Comparison of ENCODE assay signal across 8 cellular contexts in genomic region chr19:58476498-58477015, GRCh38. TPM values are rescaled to one million over a fixed set of nuclear protein-coding genes. Genes with fewer than 3 reads are reported as not detected.
DNase-seq lines count a peak whose midpoint lies in the region; ATAC-seq and TF ChIP-seq lines count a peak whose summit lies in the region.

No MANE protein-coding gene starts in this region.

- no peaks in the 10 kb centered on the region for H3K9me3 ChIP-seq in BLaER1 treated with 17β-estradiol and CSF1 and Interleukin-3, amounts not matched to agents 10 nM and 100 nM (replicated peaks in 1 of 11)

- H3K36me3 Mint-ChIP-seq in activated CD8-positive, alpha-beta T cell treated with anti-CD3 and anti-CD28 coated beads, Interleukin-2, amount 10 ng/mL, durations not matched to agents 7 days and 5 days (ENCODE audit: low read depth) = peaks cover 16% of the 10 kb centered on the region

- peak; percentile 1 for ATAC-seq in HG02870 (IDR thresholded peaks at IDR 0.05; ENCODE audit: unreplicated experiment)
- ATAC-seq in activated CD8-positive, alpha-beta T cell treated with anti-CD3 and anti-CD28 coated beads, Interleukin-2, amount 10 ng/mL, durations not matched to agents 7 days and 5 days = no peak
- peak; percentile 1 for ATAC-seq in left ventricle myocardium superior
- no peak for ATAC-seq in GM18502 (IDR thresholded peaks at IDR 0.05; ENCODE audit: poor library complexity, unreplicated experiment)
- no peak for ATAC-seq in GM18519 (IDR thresholded peaks at IDR 0.05; ENCODE audit: low FRiP score, unreplicated experiment)
- no peak for ATAC-seq in GM18520 (IDR thresholded peaks at IDR 0.05; ENCODE audit: unreplicated experiment)

- peak overlapping the region; percentile 88 to 98 (median 95) for H3K4me2 ChIP-seq in BLaER1 treated with 17β-estradiol and CSF1 and Interleukin-3, amounts not matched to agents 10 nM and 100 nM

- DNase-seq in activated CD8-positive, alpha-beta T cell treated with anti-CD3 and anti-CD28 coated beads, Interleukin-2, amount 10 ng/mL, durations not matched to agents 7 days and 5 days = no peak
- no peak for DNase-seq in left ventricle myocardium superior
- DNase-seq in retinal pigment epithelial cell (ENCODE audit: low read depth) = no peak

- no peak for TF ChIP-seq CTCF in retinal pigment epithelial cell (conservative IDR thresholded peaks at IDR 0.05; ENCODE audit: low read depth, low read length)

- H3K9me3 Mint-ChIP-seq in activated CD8-positive, alpha-beta T cell treated with anti-CD3 and anti-CD28 coated beads, Interleukin-2, amount 10 ng/mL, durations not matched to agents 7 days and 5 days (ENCODE audit: insufficient read depth) = no peaks in the 10 kb centered on the region

- peaks cover 34 to 55% (median 47%) of the 10 kb centered on the region in 10 experiments for H3K4me1 ChIP-seq in BLaER1 treated with 17β-estradiol and CSF1 and Interleukin-3, amounts not matched to agents 10 nM and 100 nM

- H3K27me3 Mint-ChIP-seq in activated CD8-positive, alpha-beta T cell treated with anti-CD3 and anti-CD28 coated beads, Interleukin-2, amount 10 ng/mL, durations not matched to agents 7 days and 5 days (ENCODE audit: low read depth) = no peaks in the 10 kb centered on the region

- H3K27ac Mint-ChIP-seq in activated CD8-positive, alpha-beta T cell treated with anti-CD3 and anti-CD28 coated beads, Interleukin-2, amount 10 ng/mL, durations not matched to agents 7 days and 5 days = peak overlapping the region; percentile 100

- peaks cover 23 to 51% (median 42%) of the 10 kb centered on the region in 11 experiments for H3K36me3 ChIP-seq in BLaER1 treated with 17β-estradiol and CSF1 and Interleukin-3, amounts not matched to agents 10 nM and 100 nM

- intact Hi-C loops in left ventricle myocardium superior (cut with micrococcal nuclease) = no loop called here

- no peaks in the 10 kb centered on the region for H3K27me3 ChIP-seq in BLaER1 treated with 17β-estradiol and CSF1 and Interleukin-3, amounts not matched to agents 10 nM and 100 nM

- POLR2A ChIA-PET in activated CD8-positive, alpha-beta T cell treated with anti-CD3 and anti-CD28 coated beads, Interleukin-2, amount 10 ng/mL, durations not matched to agents 7 days and 5 days (lab: Charles Lee) = interaction anchor here (0.6 to 1.7 kb wide), 4 partner anchors 21 to 294 kb away, joined by 3 to 5 read pairs (median 4); partner anchors contain the start of genes SLC27A5 and ZNF274

- peak overlapping the region; percentile 56 to 73 (median 67) for H3K4me3 ChIP-seq in BLaER1 treated with 17β-estradiol and CSF1 and Interleukin-3, amounts not matched to agents 10 nM and 100 nM
- peak overlapping the region; percentile 80 for H3K4me3 ChIP-seq in retinal pigment epithelial cell (ENCODE audit: low read length)

- peak overlapping the region; percentile 91 for H3K4me3 Mint-ChIP-seq in activated CD8-positive, alpha-beta T cell treated with anti-CD3 and anti-CD28 coated beads, Interleukin-2, amount 10 ng/mL, durations not matched to agents 7 days and 5 days

- H4K20me1 ChIP-seq in BLaER1 treated with 17β-estradiol and CSF1 and Interleukin-3, amounts not matched to agents 10 nM and 100 nM = peaks cover 0 to 37% (median 21%) of the 10 kb centered on the region in 11 experiments; a peak in 12 of 22 replicates

- peak overlapping the region; percentile 74 to 90 (median 83) for H3K9ac ChIP-seq in BLaER1 treated with 17β-estradiol and CSF1 and Interleukin-3, amounts not matched to agents 10 nM and 100 nM

- peaks cover 26% of the 10 kb centered on the region for H3K4me1 Mint-ChIP-seq in activated CD8-positive, alpha-beta T cell treated with anti-CD3 and anti-CD28 coated beads, Interleukin-2, amount 10 ng/mL, durations not matched to agents 7 days and 5 days (ENCODE audit: low read depth)

- peak overlapping the region; percentile 39 to 87 (median 82) for H3K27ac ChIP-seq in BLaER1 treated with 17β-estradiol and CSF1 and Interleukin-3, amounts not matched to agents 10 nM and 100 nM

- CTCF ChIA-PET in activated CD8-positive, alpha-beta T cell treated with anti-CD3 and anti-CD28 coated beads, Interleukin-2, amount 10 ng/mL, durations not matched to agents 7 days and 5 days (lab: Charles Lee) = interaction anchor here (1.0 to 3.7 kb wide), 2 partner anchors 37 kb away, joined by 3 to 12 read pairs; partner anchors contain the start of gene ZNF132

RNA-seq across cellular contexts. Expression of gene ZNF446, which starts 0.4 kb away (rescaled TPM):
- 1 to 10 TPM; 6.9 to 7.8 TPM for total RNA-seq in activated CD8-positive, alpha-beta T cell treated with anti-CD3 and anti-CD28 coated beads, Interleukin-2, amount 10 ng/mL, durations not matched to agents 7 days and 5 days
- 4.6 TPM for total RNA-seq in left ventricle myocardium superior

RNA-seq across cellular contexts. Expression of gene ZNF324, which starts 9.7 kb away (rescaled TPM):
- 10 to 100 TPM; 13.8 to 15.8 TPM for total RNA-seq in activated CD8-positive, alpha-beta T cell treated with anti-CD3 and anti-CD28 coated beads, Interleukin-2, amount 10 ng/mL, durations not matched to agents 7 days and 5 days
- 5.0 TPM for total RNA-seq in left ventricle myocardium superior

RNA-seq across cellular contexts. Expression of gene ZNF324B, which starts 25.1 kb away (rescaled TPM):
- 10 to 100 TPM; 10.6 to 12.5 TPM for total RNA-seq in activated CD8-positive, alpha-beta T cell treated with anti-CD3 and anti-CD28 coated beads, Interleukin-2, amount 10 ng/mL, durations not matched to agents 7 days and 5 days
- 3.7 TPM for total RNA-seq in left ventricle myocardium superior

RNA-seq across cellular contexts. Expression of gene SLC27A5, which starts 35.2 kb away (rescaled TPM):
- 10 to 100 TPM; 12.2 to 14.4 TPM for total RNA-seq in activated CD8-positive, alpha-beta T cell treated with anti-CD3 and anti-CD28 coated beads, Interleukin-2, amount 10 ng/mL, durations not matched to agents 7 days and 5 days
- 4.3 TPM for total RNA-seq in left ventricle myocardium superior

RNA-seq across cellular contexts. Expression of gene ZNF132, which starts 36.6 kb away (rescaled TPM):
- 1 to 10 TPM; 5.1 to 6.0 TPM for total RNA-seq in activated CD8-positive, alpha-beta T cell treated with anti-CD3 and anti-CD28 coated beads, Interleukin-2, amount 10 ng/mL, durations not matched to agents 7 days and 5 days
- 5.6 TPM for total RNA-seq in left ventricle myocardium superior

Comparison
In these comparisons a context has a peak if more than half of its experiments do, and no peak if none do; other contexts are left out.
1. ATAC-seq: peak in HG02870 (single experiment) and left ventricle myocardium superior (single experiment); none in activated CD8-positive, alpha-beta T cell treated with anti-CD3 and anti-CD28 coated beads, Interleukin-2, amount 10 ng/mL, durations not matched to agents 7 days and 5 days (single experiment), GM18502 (single experiment), GM18519 (single experiment) and GM18520 (single experiment).